12 cellular contexts compared by ENCODE assay signal in genomic region chr14:58747181-58747580, GRCh38.
A peak's percentile ranks its signal among the peaks of the same experiment; 100 is the strongest.
DNase-seq lines count a peak whose midpoint lies in the region; ATAC-seq and TF ChIP-seq lines count a peak whose summit lies in the region.
"Had no signal": no experiment of that assay in that cellular context is flagged by ENCODE, and none has a peak within 500 bp of the region (broad histone marks: within the 10 kb centered on the region; RNA-seq: fewer than 3 reads in every experiment).

No MANE protein-coding gene starts in this region.

- H3K4me3 ChIP-seq in epithelial cell of proximal tubule (ENCODE audit: low read depth, low read length): no peak overlapping the region

- H3K27ac Mint-ChIP-seq in nephron: peak overlapping the region; percentile 14 to 87 (median 81)
- H3K27ac Mint-ChIP-seq: CD4-positive, CD25-positive, alpha-beta regulatory T cell; T-helper 2 cell treated with Interferon-gamma antibody and Interleukin-4, amounts not matched to agents 5 μg/mL and 100 μg/mL, for 36 hours had no signal

- H3K27me3 Mint-ChIP-seq in nephron (ENCODE audit: low read depth): no peaks in the 10 kb centered on the region
- peaks cover 2% of the 10 kb centered on the region for H3K27me3 Mint-ChIP-seq in activated T-cell treated with anti-CD3 and anti-CD28 coated beads, Interleukin-2, amount 50 U/mL, for 4 hours (ENCODE audit: low read depth)

- peaks cover 63% of the 10 kb centered on the region for H3K4me1 Mint-ChIP-seq in nephron
- peaks cover 8% of the 10 kb centered on the region for H3K4me1 Mint-ChIP-seq in activated T-cell treated with anti-CD3 and anti-CD28 coated beads, Interleukin-2, amount 50 U/mL, for 4 hours (ENCODE audit: low read depth)

- H3K36me3 Mint-ChIP-seq in nephron (ENCODE audit: low read depth): no peaks in the 10 kb centered on the region
- no peaks in the 10 kb centered on the region for H3K36me3 Mint-ChIP-seq in activated T-cell treated with anti-CD3 and anti-CD28 coated beads, Interleukin-2, amount 50 U/mL, for 4 hours (ENCODE audit: insufficient read depth)
- H3K36me3 Mint-ChIP-seq: CD4-positive, CD25-positive, alpha-beta regulatory T cell had no signal

- no peak for ATAC-seq in activated T-cell treated with anti-CD3 and anti-CD28 coated beads, Interleukin-2, amount 50 U/mL, for 4 hours
- ATAC-seq in HG03520 (IDR thresholded peaks at IDR 0.05; ENCODE audit: unreplicated experiment): no peak

- DNase-seq in AG08395 (ENCODE audit: low spot score) (peak; percentile 77), NOMO-1 (lab: John Stamatoyannopoulos, UW; ENCODE audit: unreplicated experiment in 2 of 2) (peak; percentile 85 to 94), epithelial cell of proximal tubule (ENCODE audit: low read depth) (peak; percentile 69), GM19240 (ENCODE audit: insufficient read length, low spot score) (no peak), NCI-H748 treated with DMSO at 0.1 percent for 48 hours (lab: John Stamatoyannopoulos, UW) (no peak)
- DNase-seq in activated T-cell treated with anti-CD3 and anti-CD28 coated beads, Interleukin-2, amount 50 U/mL, for 4 hours: no peak
- DNase-seq: CD4-positive, CD25-positive, alpha-beta regulatory T cell; NCI-H1694 treated with DMSO at 0.1 percent for 48 hours; stimulated activated naive CD4-positive, alpha-beta T cell had no signal

- H3K4me3 Mint-ChIP-seq in nephron: no peak overlapping the region
- H3K4me3 Mint-ChIP-seq in activated T-cell treated with anti-CD3 and anti-CD28 coated beads, Interleukin-2, amount 50 U/mL, for 4 hours: no peak overlapping the region
- H3K4me3 Mint-ChIP-seq: CD4-positive, CD25-positive, alpha-beta regulatory T cell; T-helper 2 cell treated with Interferon-gamma antibody and Interleukin-4, amounts not matched to agents 5 μg/mL and 100 μg/mL, for 36 hours had no signal

- TF ChIP-seq CTCF in epithelial cell of proximal tubule (conservative IDR thresholded peaks at IDR 0.05; ENCODE audit: low read depth, low read length) (no peak), nephron (IDR thresholded peaks at IDR 0.05; ENCODE audit: unreplicated experiment in 3 of 3) (no peak)

- no peaks in the 10 kb centered on the region for H3K9me3 Mint-ChIP-seq in nephron
- no peaks in the 10 kb centered on the region for H3K9me3 Mint-ChIP-seq in activated T-cell treated with anti-CD3 and anti-CD28 coated beads, Interleukin-2, amount 50 U/mL, for 4 hours
- H3K9me3 Mint-ChIP-seq: CD4-positive, CD25-positive, alpha-beta regulatory T cell; T-helper 2 cell treated with Interferon-gamma antibody and Interleukin-4, amounts not matched to agents 5 μg/mL and 100 μg/mL, for 36 hours had no signal

Comparison
In these comparisons a context has a peak if more than half of its experiments do, and no peak if none do; other contexts are left out.
1. DNase-seq: peak in AG08395 (single experiment), NOMO-1 (2 of 2) and epithelial cell of proximal tubule (single experiment); none in activated T-cell treated with anti-CD3 and anti-CD28 coated beads, Interleukin-2, amount 50 U/mL, for 4 hours (single experiment), GM19240 (single experiment) and NCI-H748 treated with DMSO at 0.1 percent for 48 hours (single experiment).